18 cellular contexts compared by ENCODE assay signal in genomic region chr3:157427906-157428305, GRCh38. TPM values are rescaled to one million over a fixed set of nuclear protein-coding genes. Genes with fewer than 3 reads are reported as not detected.
A peak's percentile ranks its signal among the peaks of the same experiment; 100 is the strongest.
DNase-seq lines count a peak whose midpoint lies in the region; ATAC-seq and TF ChIP-seq lines count a peak whose summit lies in the region.
"Had no signal": no experiment of that assay in that cellular context is flagged by ENCODE, and none has a peak within 500 bp of the region (broad histone marks: within the 10 kb centered on the region; RNA-seq: fewer than 3 reads in every experiment).

No MANE protein-coding gene starts in this region.

- H4K20me1 ChIP-seq in IMR-90 (ENCODE audit: insufficient read depth, low read length) (no peaks in the 10 kb centered on the region), neural progenitor cell (ENCODE audit: low read depth) (no peaks in the 10 kb centered on the region)
- H4K20me1 ChIP-seq: BLaER1 treated with 17β-estradiol and CSF1 and Interleukin-3, amounts not matched to agents 10 nM and 100 nM had no signal

- no peaks in the 10 kb centered on the region for H3K79me1 ChIP-seq in IMR-90 (ENCODE audit: low read depth in 1 of 2, low read length in 2 of 2)

- CTCF ChIA-PET in IMR-90 (lab: Yijun Ruan, JAX), result interaction anchor here (0.7 kb wide), 1 partner anchor 1533 kb away, joined by 3 read pairs; no protein-coding TSS in a partner anchor

- H3K4me2 ChIP-seq in IMR-90 (ENCODE audit: low read depth, low read length), result no peak overlapping the region
- H3K4me2 ChIP-seq in neural progenitor cell, result peak overlapping the region; percentile 41

- H3K9me3 Mint-ChIP-seq in neural progenitor cell, result peaks cover 11% of the 10 kb centered on the region
- H3K9me3 Mint-ChIP-seq: T-helper 1 cell treated with Interleukin-12 subunit alpha and Interleukin-12 subunit beta and Interleukin-4 antibody, amounts not matched to agents 30 μg/mL and 1 μg/mL, for 36 hours had no signal

- no CpG with 5 or more reads among the region's 4 CpGs for WGBS in IMR-90 (ENCODE audit: extremely low coverage in 2 of 2, insufficient read length in 1 of 2), 2 experiments

- H2AFZ ChIP-seq in IMR-90 (replicated peaks; ENCODE audit: low read length, poor library complexity) (no peak overlapping the region), neural progenitor cell (replicated peaks) (peak overlapping the region; percentile 11)

- H3K27ac Mint-ChIP-seq in neural progenitor cell, result no peak overlapping the region
- H3K27ac Mint-ChIP-seq: CD4-positive, alpha-beta memory T cell; T-helper 1 cell treated with Interleukin-12 subunit alpha and Interleukin-12 subunit beta and Interleukin-4 antibody, amounts not matched to agents 30 μg/mL and 1 μg/mL, for 36 hours had no signal

- ATAC-seq in IMR-90 (ENCODE audit: low read depth) (no peak), HG03460 (IDR thresholded peaks at IDR 0.05; ENCODE audit: unreplicated experiment) (no peak)

- H3K9me3 ChIP-seq in IMR-90 (ENCODE audit: control insufficient read depth, insufficient read depth, low read length) (no peaks in the 10 kb centered on the region), neural progenitor cell (ENCODE audit: low read depth) (no peaks in the 10 kb centered on the region)
- H3K9me3 ChIP-seq: MG63 had no signal

- H3K14ac ChIP-seq in IMR-90 (replicated peaks; ENCODE audit: low read depth, low read length), result no peak overlapping the region

- DNase-seq in IMR-90 (no peak), NCI-H524 (lab: John Stamatoyannopoulos, UW) (peak; percentile 53 to 84), cerebellar cortex (ENCODE audit: low spot score) (peak; percentile 93), neural progenitor cell (ENCODE audit: low spot score) (peak; percentile 11), NCI-H1417 treated with DMSO at 0.1 percent for 48 hours (lab: John Stamatoyannopoulos, UW) (no peak)
- DNase-seq in activated CD4-positive, alpha-beta T cell treated with anti-CD3 and anti-CD28 coated beads for 4 hours, result no peak
- DNase-seq in activated naive CD4-positive, alpha-beta T cell treated with anti-CD3 and anti-CD28 coated beads, Interleukin-2, amount 50 U/mL, for 16 hours, result no peak
- DNase-seq: CD4-positive, alpha-beta memory T cell; GDM1; MG63; NCI-H1048; NCI-H1436; NCI-H2081; NCI-H510A; Right ventricle myocardium superior had no signal

- TF ChIP-seq POLR2A in IMR-90 (IDR thresholded peaks at IDR 0.05; ENCODE audit: low read depth, low read length), result no peak

- H3K4me1 Mint-ChIP-seq in neural progenitor cell, result peaks cover 9% of the 10 kb centered on the region
- H3K4me1 Mint-ChIP-seq: CD4-positive, alpha-beta memory T cell had no signal

- H3K23ac ChIP-seq in IMR-90 (ENCODE audit: low read depth, low read length), result no peak overlapping the region

- in situ Hi-C loops in IMR-90 (cut with MboI; ENCODE audit: low sequenced_read_pairs), result no loop called here

- TF ChIP-seq RAD21 in IMR-90 (IDR thresholded peaks at IDR 0.05; ENCODE audit: low read length), result no peak

- no peak overlapping the region; the same call in 2 of the 3 replicates for H2BK15ac ChIP-seq in IMR-90 (ENCODE audit: low read depth, low read length)

- H4K8ac ChIP-seq in IMR-90 (ENCODE audit: low read depth in 2 of 2, low read length in 2 of 2), result no peak overlapping the region

- TF ChIP-seq CTCF in IMR-90 (conservative IDR thresholded peaks at IDR 0.05; ENCODE audit: low read depth, low read length) (no peak), neural progenitor cell (IDR thresholded peaks at IDR 0.05) (no peak)

- H3K4ac ChIP-seq in IMR-90 (ENCODE audit: low read depth, low read length), result no peak overlapping the region

- H3K9ac ChIP-seq in IMR-90 (ENCODE audit: low read depth, low read length), result no peak overlapping the region
- H3K9ac ChIP-seq in neural progenitor cell, result no peak overlapping the region

- no peaks in the 10 kb centered on the region for H3K9me1 ChIP-seq in IMR-90 (ENCODE audit: insufficient read depth, low read length)

- no peak overlapping the region for H2BK5ac ChIP-seq in IMR-90 (ENCODE audit: low read depth, low read length, poor library complexity, severe bottlenecking)

- no peak overlapping the region for H3K4me3 Mint-ChIP-seq in neural progenitor cell
- H3K4me3 Mint-ChIP-seq: CD4-positive, alpha-beta memory T cell; T-helper 1 cell treated with Interleukin-12 subunit alpha and Interleukin-12 subunit beta and Interleukin-4 antibody, amounts not matched to agents 30 μg/mL and 1 μg/mL, for 36 hours had no signal

- H3K18ac ChIP-seq in IMR-90 (ENCODE audit: low read depth, low read length), result no peak overlapping the region; the same call in 1 of the 2 replicates

- intact Hi-C loops in IMR-90 (cut with micrococcal nuclease), result no loop called here

- no peak overlapping the region for H2AK5ac ChIP-seq in IMR-90 (ENCODE audit: low read depth, low read length)

- no peak overlapping the region for H3K27ac ChIP-seq in IMR-90 (ENCODE audit: insufficient read depth, low read length)
- no peak overlapping the region for H3K27ac ChIP-seq in neural progenitor cell

- H3F3A ChIP-seq in neural progenitor cell (ENCODE audit: low read depth), result no peaks in the 10 kb centered on the region

- no peak overlapping the region for H4K91ac ChIP-seq in IMR-90 (ENCODE audit: insufficient read depth, low read depth, low read length)

- H2BK20ac ChIP-seq in IMR-90 (ENCODE audit: low read depth, low read length), result no peak overlapping the region

- no peak overlapping the region for H2BK120ac ChIP-seq in IMR-90 (ENCODE audit: low read depth, low read length)

- H3K4me1 ChIP-seq in IMR-90 (ENCODE audit: control insufficient read depth, insufficient read depth, low read length), result peaks cover 3% of the 10 kb centered on the region
- peaks cover 6% of the 10 kb centered on the region for H3K4me1 ChIP-seq in neural progenitor cell

- H3K36me3 Mint-ChIP-seq in neural progenitor cell, result peaks cover 26% of the 10 kb centered on the region
- H3K36me3 Mint-ChIP-seq: CD4-positive, alpha-beta memory T cell had no signal

- H3K36me3 ChIP-seq in IMR-90 (ENCODE audit: control insufficient read depth, insufficient read depth, low read length), result no peaks in the 10 kb centered on the region
- no peaks in the 10 kb centered on the region for H3K36me3 ChIP-seq in neural progenitor cell
- H3K36me3 ChIP-seq: MG63 had no signal

- H3K27me3 ChIP-seq in IMR-90 (ENCODE audit: control insufficient read depth, insufficient read depth, low read length), result no peaks in the 10 kb centered on the region
- no peaks in the 10 kb centered on the region for H3K27me3 ChIP-seq in neural progenitor cell
- H3K27me3 ChIP-seq: BLaER1 treated with 17β-estradiol and CSF1 and Interleukin-3, amounts not matched to agents 10 nM and 100 nM; MG63 had no signal

- POLR2A ChIA-PET in IMR-90 (lab: Charles Lee; ENCODE audit: unreplicated experiment), result no interaction called here

- no TSS peak for BruUV-seq in IMR-90 (replicated peaks; lab: Mats Ljungman, UMichigan)

- H3K27me3 Mint-ChIP-seq in neural progenitor cell (ENCODE audit: insufficient read depth, low read depth), result no peaks in the 10 kb centered on the region
- H3K27me3 Mint-ChIP-seq: CD4-positive, alpha-beta memory T cell had no signal

- peak overlapping the region; percentile 48; the same call in 1 of the 2 replicates for H4K5ac ChIP-seq in IMR-90 (ENCODE audit: low read depth, low read length)

- H3K4me3 ChIP-seq in IMR-90 (ENCODE audit: insufficient read depth, low read depth, low read length), result no peak overlapping the region
- H3K4me3 ChIP-seq in neural progenitor cell, result no peak overlapping the region
- H3K4me3 ChIP-seq: BLaER1 treated with 17β-estradiol and CSF1 and Interleukin-3, amounts not matched to agents 10 nM and 100 nM; MG63 had no signal

- H3K56ac ChIP-seq in IMR-90 (ENCODE audit: extremely low read depth, insufficient read depth, low read length), result no peak overlapping the region

- dilution Hi-C loops in IMR-90 (cut with HindIII; ENCODE audit: low sequenced_read_pairs, unreplicated experiment), result no loop called here

- H2AK9ac ChIP-seq in IMR-90 (replicated peaks; ENCODE audit: low read depth, low read length, poor library complexity), result no peak overlapping the region

- no peaks in the 10 kb centered on the region for H3K79me2 ChIP-seq in neural progenitor cell (ENCODE audit: low read depth)

TF ChIP-seq in IMR-90, 13 proteins besides CTCF, POLR2A, EP300 and RAD21:
- TF ChIP-seq RCOR1 (IDR thresholded peaks at IDR 0.05; ENCODE audit: insufficient replicate concordance, low read length), result no peak
- no peak for TF ChIP-seq MXI1 (IDR thresholded peaks at IDR 0.05; ENCODE audit: borderline replicate concordance, low read depth, low read length)
- no peak for TF ChIP-seq CHD1 (IDR thresholded peaks at IDR 0.05; ENCODE audit: low read depth, low read length)
- no peak for TF ChIP-seq SMC3 (IDR thresholded peaks at IDR 0.05; ENCODE audit: low read depth, low read length)
- no peak for TF ChIP-seq FOS (IDR thresholded peaks at IDR 0.05; ENCODE audit: low read depth, low read length)
- TF ChIP-seq BHLHE40 (IDR thresholded peaks at IDR 0.05; ENCODE audit: low read depth, low read length), result no peak
- no peak for TF ChIP-seq CEBPB (IDR thresholded peaks at IDR 0.05; ENCODE audit: low read depth, low read length)
- no peak for TF ChIP-seq NFE2L2 (IDR thresholded peaks at IDR 0.05; ENCODE audit: low read depth, low read length)
- TF ChIP-seq RFX5 (IDR thresholded peaks at IDR 0.05; ENCODE audit: low read depth, low read length), result no peak
- no peak for TF ChIP-seq MAFK (IDR thresholded peaks at IDR 0.05; ENCODE audit: low read depth, low read length)
- no peak for TF ChIP-seq MAZ (IDR thresholded peaks at IDR 0.05; ENCODE audit: borderline replicate concordance, low read depth, low read length)
- TF ChIP-seq ELK1 (IDR thresholded peaks at IDR 0.05; ENCODE audit: borderline replicate concordance, low read depth, low read length), result no peak

RNA-seq across cellular contexts. Expression of gene PTX3, which starts 8.7 kb away (rescaled TPM):
- 96.7 and 97.9 TPM in 2 replicates for total RNA-seq in IMR-90 (2012; rRNA removed)
- polyA plus RNA-seq in IMR-90 (2012; rRNA removed), result 117 and 135 TPM in 2 replicates
- 92.2 and 182 TPM in 2 replicates for polyA plus RNA-seq in IMR-90 (2012; cell fraction: cytosol; rRNA removed)
- polyA plus RNA-seq in IMR-90 (2012; cell fraction: nucleus; rRNA removed; ENCODE audit: low replicate concordance), result 66.5 and 87.9 TPM in 2 replicates
- 9.0 and 9.1 TPM in 2 replicates for total RNA-seq in neural progenitor cell (ENCODE audit: low replicate concordance)
- polyA plus RNA-seq: CD4-positive, alpha-beta memory T cell had no signal

Comparison
In these comparisons a context has a peak if more than half of its experiments do, and no peak if none do; other contexts are left out.
1. DNase-seq: peak in NCI-H524 (2 of 2), cerebellar cortex (single experiment) and neural progenitor cell (single experiment); none in IMR-90 (single experiment), activated CD4-positive, alpha-beta T cell treated with anti-CD3 and anti-CD28 coated beads for 4 hours (0 of 2), activated naive CD4-positive, alpha-beta T cell treated with anti-CD3 and anti-CD28 coated beads, Interleukin-2, amount 50 U/mL, for 16 hours (single experiment) and NCI-H1417 treated with DMSO at 0.1 percent for 48 hours (single experiment).